In genomic region chr9:109715340-109715739, GRCh38 we compare ENCODE assay signal across 22 cellular contexts.
"Had no signal": no experiment of that assay in that cellular context is flagged by ENCODE, and none has a peak within 500 bp of the region (broad histone marks: within the 10 kb centered on the region; RNA-seq: fewer than 3 reads in every experiment).

No MANE protein-coding gene starts in this region.

- DNase-seq: activated CD4-positive, alpha-beta T cell treated with anti-CD3 and anti-CD28 coated beads for 36 hours; activated CD4-positive, CD25-positive, alpha-beta regulatory T cell; activated CD8-positive, alpha-beta memory T cell treated with anti-CD3 and anti-CD28 coated beads, Interleukin-2, amount 50 U/mL, for 4 hours; activated CD8-positive, alpha-beta T cell treated with anti-CD3 and anti-CD28 coated beads for 36 hours; activated gamma-delta T cell treated with Interleukin-2 at 50 U/mL for 16 hours; activated naive CD4-positive, alpha-beta T cell treated with anti-CD3 and anti-CD28 coated beads, Interleukin-2, amount 10 ng/mL, durations not matched to agents 7 days and 5 days; activated naive CD8-positive, alpha-beta T cell treated with anti-CD3 and anti-CD28 coated beads for 36 hours; activated T-cell treated with anti-CD3 and anti-CD28 coated beads, Interleukin-2, amount 50 U/mL, for 72 hours; anterior cingulate cortex; cerebellar nuclear complex; Kasumi-1; KBM-7; NCI-H1048; NCI-H1417; NCI-H1694 treated with DMSO at 0.1 percent for 48 hours; NCI-H2029 treated with DMSO at 0.1 percent for 48 hours; NCI-H446; NCI-H524; SIG-M5; T-helper 1 cell had no signal

- H3K36me3 Mint-ChIP-seq: activated naive CD4-positive, alpha-beta T cell treated with anti-CD3 and anti-CD28 coated beads, Interleukin-2, amount 10 ng/mL, durations not matched to agents 7 days and 5 days; activated naive CD8-positive, alpha-beta T cell treated with anti-CD3 and anti-CD28 coated beads for 36 hours had no signal

- H3K27ac Mint-ChIP-seq: activated CD4-positive, alpha-beta T cell treated with anti-CD3 and anti-CD28 coated beads for 36 hours; activated CD8-positive, alpha-beta T cell treated with anti-CD3 and anti-CD28 coated beads for 36 hours; activated naive CD4-positive, alpha-beta T cell treated with anti-CD3 and anti-CD28 coated beads, Interleukin-2, amount 10 ng/mL, durations not matched to agents 7 days and 5 days; activated naive CD8-positive, alpha-beta T cell treated with anti-CD3 and anti-CD28 coated beads for 36 hours; activated T-cell treated with anti-CD3 and anti-CD28 coated beads, Interleukin-2, amount 50 U/mL, for 72 hours; activated T-helper 2 cell treated with anti-CD3 and anti-CD28 coated beads, Interferon-gamma antibody, Interleukin-2, Interleukin-4, amounts not matched to agents 10 μg/mL and 5 μg/mL and 100 μg/mL, durations not matched to agents 14 hours and 24 hours and 36 hours had no signal

- H3K4me3 Mint-ChIP-seq: activated CD4-positive, alpha-beta T cell treated with anti-CD3 and anti-CD28 coated beads for 36 hours; activated CD8-positive, alpha-beta T cell treated with anti-CD3 and anti-CD28 coated beads for 36 hours; activated naive CD4-positive, alpha-beta T cell treated with anti-CD3 and anti-CD28 coated beads, Interleukin-2, amount 10 ng/mL, durations not matched to agents 7 days and 5 days; activated naive CD8-positive, alpha-beta T cell treated with anti-CD3 and anti-CD28 coated beads for 36 hours; activated T-cell treated with anti-CD3 and anti-CD28 coated beads, Interleukin-2, amount 50 U/mL, for 72 hours had no signal

- H3K4me1 Mint-ChIP-seq: activated CD4-positive, alpha-beta T cell treated with anti-CD3 and anti-CD28 coated beads for 36 hours; activated naive CD4-positive, alpha-beta T cell treated with anti-CD3 and anti-CD28 coated beads, Interleukin-2, amount 10 ng/mL, durations not matched to agents 7 days and 5 days; activated naive CD8-positive, alpha-beta T cell treated with anti-CD3 and anti-CD28 coated beads for 36 hours had no signal

- H3K27ac ChIP-seq: VCaP had no signal

- ATAC-seq: activated CD4-positive, alpha-beta T cell treated with anti-CD3 and anti-CD28 coated beads for 36 hours; activated CD8-positive, alpha-beta T cell treated with anti-CD3 and anti-CD28 coated beads for 36 hours; activated T-cell treated with anti-CD3 and anti-CD28 coated beads, Interleukin-2, amount 50 U/mL, for 72 hours had no signal

- H3K27me3 Mint-ChIP-seq: activated CD8-positive, alpha-beta T cell treated with anti-CD3 and anti-CD28 coated beads for 36 hours; activated naive CD4-positive, alpha-beta T cell treated with anti-CD3 and anti-CD28 coated beads, Interleukin-2, amount 10 ng/mL, durations not matched to agents 7 days and 5 days; activated naive CD8-positive, alpha-beta T cell treated with anti-CD3 and anti-CD28 coated beads for 36 hours had no signal

- H3K9me3 Mint-ChIP-seq: activated CD8-positive, alpha-beta T cell treated with anti-CD3 and anti-CD28 coated beads for 36 hours; activated naive CD4-positive, alpha-beta T cell treated with anti-CD3 and anti-CD28 coated beads, Interleukin-2, amount 10 ng/mL, durations not matched to agents 7 days and 5 days; activated naive CD8-positive, alpha-beta T cell treated with anti-CD3 and anti-CD28 coated beads for 36 hours; activated T-cell treated with anti-CD3 and anti-CD28 coated beads, Interleukin-2, amount 50 U/mL, for 72 hours; activated T-helper 2 cell treated with anti-CD3 and anti-CD28 coated beads, Interferon-gamma antibody, Interleukin-2, Interleukin-4, amounts not matched to agents 10 μg/mL and 5 μg/mL and 100 μg/mL, durations not matched to agents 14 hours and 24 hours and 36 hours had no signal
